1 cellular context compared by ENCODE assay signal in the genomic region with DNA sequence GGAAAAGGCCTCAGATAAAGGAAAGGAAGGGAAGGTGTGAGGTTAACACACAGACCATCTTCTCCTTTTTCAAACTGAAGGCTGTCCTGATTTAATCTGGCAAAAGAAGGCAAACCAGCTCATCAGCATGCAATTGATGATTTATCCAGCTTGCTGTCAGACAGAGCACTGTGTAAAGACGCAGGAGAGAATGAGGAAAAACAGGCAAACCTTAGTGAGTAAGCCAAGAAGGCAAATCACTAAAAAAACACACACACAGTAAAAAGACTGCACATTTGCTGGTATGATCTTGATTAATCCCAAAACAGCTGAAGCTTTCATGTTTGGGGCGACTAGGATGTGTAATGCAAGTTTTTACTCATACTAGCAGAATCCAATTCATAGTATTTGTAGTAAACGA.
TF ChIP-seq lines count a peak whose summit lies in the region.

No MANE protein-coding gene starts in this region.

TF ChIP-seq in GM23338, 12 proteins besides CTCF, POLR2A, EP300 and RAD21 (continued from another document):
- TF ChIP-seq ZNF462 (CRISPR knock-in tag; IDR thresholded peaks at IDR 0.05), result no peak
- TF ChIP-seq POLR2AphosphoS5 (IDR thresholded peaks at IDR 0.05; ENCODE audit: low read depth), result no peak
- TF ChIP-seq, protein P1, sequence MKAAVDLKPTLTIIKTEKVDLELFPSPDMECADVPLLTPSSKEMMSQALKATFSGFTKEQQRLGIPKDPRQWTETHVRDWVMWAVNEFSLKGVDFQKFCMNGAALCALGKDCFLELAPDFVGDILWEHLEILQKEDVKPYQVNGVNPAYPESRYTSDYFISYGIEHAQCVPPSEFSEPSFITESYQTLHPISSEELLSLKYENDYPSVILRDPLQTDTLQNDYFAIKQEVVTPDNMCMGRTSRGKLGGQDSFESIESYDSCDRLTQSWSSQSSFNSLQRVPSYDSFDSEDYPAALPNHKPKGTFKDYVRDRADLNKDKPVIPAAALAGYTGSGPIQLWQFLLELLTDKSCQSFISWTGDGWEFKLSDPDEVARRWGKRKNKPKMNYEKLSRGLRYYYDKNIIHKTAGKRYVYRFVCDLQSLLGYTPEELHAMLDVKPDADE (IDR thresholded peaks at IDR 0.05), result no peak
- TF ChIP-seq NANOG (IDR thresholded peaks at IDR 0.05; ENCODE audit: borderline replicate concordance), result no peak
- TF ChIP-seq CREB1 (CRISPR knock-in tag; IDR thresholded peaks at IDR 0.05; ENCODE audit: low read depth), result no peak
- no peak for TF ChIP-seq STAT1 (IDR thresholded peaks at IDR 0.05; ENCODE audit: unreplicated experiment)
- TF ChIP-seq, protein P2, sequence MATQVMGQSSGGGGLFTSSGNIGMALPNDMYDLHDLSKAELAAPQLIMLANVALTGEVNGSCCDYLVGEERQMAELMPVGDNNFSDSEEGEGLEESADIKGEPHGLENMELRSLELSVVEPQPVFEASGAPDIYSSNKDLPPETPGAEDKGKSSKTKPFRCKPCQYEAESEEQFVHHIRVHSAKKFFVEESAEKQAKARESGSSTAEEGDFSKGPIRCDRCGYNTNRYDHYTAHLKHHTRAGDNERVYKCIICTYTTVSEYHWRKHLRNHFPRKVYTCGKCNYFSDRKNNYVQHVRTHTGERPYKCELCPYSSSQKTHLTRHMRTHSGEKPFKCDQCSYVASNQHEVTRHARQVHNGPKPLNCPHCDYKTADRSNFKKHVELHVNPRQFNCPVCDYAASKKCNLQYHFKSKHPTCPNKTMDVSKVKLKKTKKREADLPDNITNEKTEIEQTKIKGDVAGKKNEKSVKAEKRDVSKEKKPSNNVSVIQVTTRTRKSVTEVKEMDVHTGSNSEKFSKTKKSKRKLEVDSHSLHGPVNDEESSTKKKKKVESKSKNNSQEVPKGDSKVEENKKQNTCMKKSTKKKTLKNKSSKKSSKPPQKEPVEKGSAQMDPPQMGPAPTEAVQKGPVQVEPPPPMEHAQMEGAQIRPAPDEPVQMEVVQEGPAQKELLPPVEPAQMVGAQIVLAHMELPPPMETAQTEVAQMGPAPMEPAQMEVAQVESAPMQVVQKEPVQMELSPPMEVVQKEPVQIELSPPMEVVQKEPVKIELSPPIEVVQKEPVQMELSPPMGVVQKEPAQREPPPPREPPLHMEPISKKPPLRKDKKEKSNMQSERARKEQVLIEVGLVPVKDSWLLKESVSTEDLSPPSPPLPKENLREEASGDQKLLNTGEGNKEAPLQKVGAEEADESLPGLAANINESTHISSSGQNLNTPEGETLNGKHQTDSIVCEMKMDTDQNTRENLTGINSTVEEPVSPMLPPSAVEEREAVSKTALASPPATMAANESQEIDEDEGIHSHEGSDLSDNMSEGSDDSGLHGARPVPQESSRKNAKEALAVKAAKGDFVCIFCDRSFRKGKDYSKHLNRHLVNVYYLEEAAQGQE (IDR thresholded peaks at IDR 0.05; ENCODE audit: unreplicated experiment), result no peak
- TF ChIP-seq ZNF114 (CRISPR knock-in tag; IDR thresholded peaks at IDR 0.05), result no peak
- no peak for TF ChIP-seq EZH2phosphoT487 (IDR thresholded peaks at IDR 0.05; ENCODE audit: unreplicated experiment)
- TF ChIP-seq JUNB (IDR thresholded peaks at IDR 0.05; ENCODE audit: unreplicated experiment), result no peak
- no peak for TF ChIP-seq ZNF331 (CRISPR knock-in tag; IDR thresholded peaks at IDR 0.05; ENCODE audit: low read depth)
